In genomic region chr21:44952929-44953627, GRCh38 we compare ENCODE assay signal across 2 cellular contexts.
TF ChIP-seq lines count a peak whose summit lies in the region.

No MANE protein-coding gene starts in this region.

TF ChIP-seq in IMR-90, 13 proteins besides CTCF, POLR2A, EP300 and RAD21:
- no peak for TF ChIP-seq RFX5 (IDR thresholded peaks at IDR 0.05; ENCODE audit: low read depth, low read length)
- TF ChIP-seq ELK1 (IDR thresholded peaks at IDR 0.05; ENCODE audit: borderline replicate concordance, low read depth, low read length): no peak
- no peak for TF ChIP-seq MAFK (IDR thresholded peaks at IDR 0.05; ENCODE audit: low read depth, low read length)
- TF ChIP-seq NFE2L2 (IDR thresholded peaks at IDR 0.05; ENCODE audit: low read depth, low read length): no peak
- TF ChIP-seq FOS (IDR thresholded peaks at IDR 0.05; ENCODE audit: low read depth, low read length): no peak
- TF ChIP-seq SMC3 (IDR thresholded peaks at IDR 0.05; ENCODE audit: low read depth, low read length): no peak
- no peak for TF ChIP-seq CHD1 (IDR thresholded peaks at IDR 0.05; ENCODE audit: low read depth, low read length)
- TF ChIP-seq CEBPB (IDR thresholded peaks at IDR 0.05; ENCODE audit: low read depth, low read length): no peak
- no peak for TF ChIP-seq MAZ (IDR thresholded peaks at IDR 0.05; ENCODE audit: borderline replicate concordance, low read depth, low read length)
- no peak for TF ChIP-seq MXI1 (IDR thresholded peaks at IDR 0.05; ENCODE audit: borderline replicate concordance, low read depth, low read length)
- no peak for TF ChIP-seq BHLHE40 (IDR thresholded peaks at IDR 0.05; ENCODE audit: low read depth, low read length)

TF ChIP-seq in K562, 482 proteins besides CTCF, POLR2A, EP300 and RAD21:
- no peak for TF ChIP-seq STAT5B (CRISPR knock-in tag; IDR thresholded peaks at IDR 0.05)
- TF ChIP-seq POLR2G (IDR thresholded peaks at IDR 0.05; ENCODE audit: low read depth, low read length): peak; percentile 43; the same call in 1 of the 2 replicates
